10 cellular contexts compared by ENCODE assay signal in the genomic region with DNA sequence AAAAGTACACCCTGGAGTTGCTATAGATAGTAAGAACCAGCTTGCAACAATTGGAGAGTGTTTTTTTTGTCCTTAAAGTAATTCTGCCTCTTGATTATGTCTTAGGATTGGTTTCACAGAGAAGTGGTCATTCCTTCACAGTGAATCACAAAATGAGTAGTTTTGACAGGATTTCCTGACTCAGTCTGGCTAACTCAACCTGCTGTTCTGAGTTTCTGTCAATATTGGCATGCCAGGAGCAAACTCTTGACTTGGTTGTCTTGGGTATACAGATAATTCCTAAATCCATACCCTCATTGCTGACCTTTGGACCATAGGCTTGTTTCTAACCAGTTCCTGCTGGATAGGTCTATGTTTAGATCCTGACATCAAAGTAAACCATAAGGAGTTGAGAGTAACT. TPM values are rescaled to one million over a fixed set of nuclear protein-coding genes. Genes with fewer than 3 reads are reported as not detected.
A peak's percentile ranks its signal among the peaks of the same experiment; 100 is the strongest.
DNase-seq lines count a peak whose midpoint lies in the region; ATAC-seq, FAIRE-seq and TF ChIP-seq lines count a peak whose summit lies in the region.
"Had no signal": no experiment of that assay in that cellular context is flagged by ENCODE, and none has a peak within 500 bp of the region (broad histone marks: within the 10 kb centered on the region; RNA-seq: fewer than 3 reads in every experiment).

No MANE protein-coding gene starts in this region.

- H3K4me1 ChIP-seq in ACC112 (ENCODE audit: control insufficient read depth, insufficient read depth, low read length, unreplicated experiment): peaks cover 39% of the 10 kb centered on the region
- H3K4me1 ChIP-seq in mammary epithelial cell (ENCODE audit: insufficient read depth, low read length): peaks cover 52% of the 10 kb centered on the region
- H3K4me1 ChIP-seq in lung (ENCODE audit: control insufficient read depth in 2 of 2, insufficient read depth in 2 of 2, low read length in 2 of 2): peaks cover 2 to 8% of the 10 kb centered on the region in 2 donors
- H3K4me1 ChIP-seq: BLaER1 had no signal

- no peaks in the 10 kb centered on the region for H3K27me3 ChIP-seq in ACC112 (ENCODE audit: insufficient read depth, low read length)
- no peaks in the 10 kb centered on the region for H3K27me3 ChIP-seq in mammary epithelial cell (ENCODE audit: insufficient read depth, low read length)
- H3K27me3 ChIP-seq in lung (ENCODE audit: control insufficient read depth, insufficient read depth): no peaks in the 10 kb centered on the region
- H3K27me3 ChIP-seq: BLaER1 had no signal

- in situ Hi-C loops in mammary epithelial cell (cut with MboI; ENCODE audit: low sequenced_read_pairs in 2 of 2): no loop called here

- dilution Hi-C loops in mammary epithelial cell (cut with HindIII; ENCODE audit: low sequenced_read_pairs): no loop called here

- CTCF ChIA-PET in mammary epithelial cell (lab: Charles Lee; ENCODE audit: low non-redundant PET): no interaction called here

- ATAC-seq in lung (ENCODE audit: insufficient read depth, low FRiP score) (peak; percentile 67), HG02840 (IDR thresholded peaks at IDR 0.05; ENCODE audit: low FRiP score, unreplicated experiment) (no peak)

- no peaks in the 10 kb centered on the region for H4K20me1 ChIP-seq in mammary epithelial cell (ENCODE audit: insufficient read depth, low read length)
- H4K20me1 ChIP-seq: BLaER1 had no signal

- TSS peak; percentile 23 for BruUV-seq in mammary epithelial cell (replicated peaks; lab: Mats Ljungman, UMichigan)

- peak overlapping the region; percentile 71 for H3K9ac ChIP-seq in mammary epithelial cell (ENCODE audit: insufficient read depth, low read length)
- H3K9ac ChIP-seq: BLaER1 had no signal

- no peaks in the 10 kb centered on the region for H3K36me3 ChIP-seq in ACC112 (ENCODE audit: insufficient read depth, low read length)
- H3K36me3 ChIP-seq in mammary epithelial cell (ENCODE audit: insufficient read depth, low read length): no peaks in the 10 kb centered on the region
- no peaks in the 10 kb centered on the region for H3K36me3 ChIP-seq in lung (ENCODE audit: control insufficient read depth in 2 of 2, insufficient read depth in 2 of 2, low read length in 2 of 2)
- H3K36me3 ChIP-seq: BLaER1 had no signal

- intact Hi-C loops in mammary epithelial cell (cut with micrococcal nuclease): no loop called here

- H3K27ac ChIP-seq in ACC112 (ENCODE audit: low read depth, low read length) (peak overlapping the region; percentile 88), mammary epithelial cell (ENCODE audit: insufficient read depth, low read depth, low read length) (peak overlapping the region; percentile 98), lung (ENCODE audit: low read depth in 1 of 2, low read length in 1 of 2) (no peak overlapping the region)
- H3K27ac ChIP-seq: BLaER1 had no signal

- peak overlapping the region; percentile 79 for H3K4me2 ChIP-seq in mammary epithelial cell (ENCODE audit: insufficient read depth, low read depth, low read length)
- H3K4me2 ChIP-seq: BLaER1 had no signal

- H2AFZ ChIP-seq in ACC112 (ENCODE audit: low read length, unreplicated experiment): no peak overlapping the region
- H2AFZ ChIP-seq in mammary epithelial cell (ENCODE audit: low read depth, low read length): no peak overlapping the region

- DNase-seq in HTR-8/SVneo (ENCODE audit: insufficient read length, low spot score) (peak; percentile 32), mammary epithelial cell (peak; percentile 93), lung (ENCODE audit: low spot score) (no peak), NCI-H1092 treated with DMSO at 0.1 percent for 48 hours (lab: John Stamatoyannopoulos, UW) (no peak), NCI-H1694 treated with DMSO at 0.1 percent for 48 hours (lab: John Stamatoyannopoulos, UW) (no peak)
- no peak for DNase-seq in activated CD4-positive, alpha-beta T cell treated with anti-CD3 and anti-CD28 coated beads for 4 hours

- no peaks in the 10 kb centered on the region for H3K9me3 ChIP-seq in mammary epithelial cell (replicated peaks; ENCODE audit: insufficient read depth, low read length)
- H3K9me3 ChIP-seq in lung (ENCODE audit: control insufficient read depth in 2 of 2, insufficient read depth in 1 of 2, low read length in 1 of 2): no peaks in the 10 kb centered on the region
- H3K9me3 ChIP-seq: BLaER1 had no signal

- FAIRE-seq in HTR-8/SVneo (lab: Jason Lieb, UNC): peak; percentile 93
- FAIRE-seq: GM12892 had no signal

- H3K79me2 ChIP-seq in ACC112 (ENCODE audit: control insufficient read depth, insufficient read depth, low read length, unreplicated experiment): no peaks in the 10 kb centered on the region
- peaks cover 56% of the 10 kb centered on the region for H3K79me2 ChIP-seq in mammary epithelial cell (ENCODE audit: insufficient read depth, low read length)

- TF ChIP-seq CTCF in mammary epithelial cell (conservative IDR thresholded peaks at IDR 0.05 in 1 of 2, IDR thresholded peaks at IDR 0.05 in 1 of 2; ENCODE audit: extremely low read depth in 1 of 2, insufficient read depth in 1 of 2, low read depth in 1 of 2, low read length in 2 of 2) (no peak), lung (IDR thresholded peaks at IDR 0.05; ENCODE audit: control extremely low read depth, extremely low read depth) (no peak)

- H3K4me3 ChIP-seq in ACC112 (ENCODE audit: low read depth, low read length) (no peak overlapping the region), mammary epithelial cell (replicated peaks in 1 of 3; ENCODE audit: insufficient read depth in 1 of 3, low read depth in 2 of 3, low read length in 3 of 3) (peak overlapping the region in 1 of 3 experiments; percentile 7), lung (no peak overlapping the region)
- H3K4me3 ChIP-seq: BLaER1 had no signal

RNA-seq across cellular contexts. Expression of gene FHIP1A, which starts 9.4 kb away (rescaled TPM):
- total RNA-seq in mammary epithelial cell: 10 to 100 TPM; 33.0 to 38.5 TPM
- 14.3 TPM for polyA plus RNA-seq in mammary epithelial cell
- polyA minus RNA-seq in mammary epithelial cell: 49.6 TPM
- total RNA-seq in lung: 10 to 100 TPM; 21.8 to 27.1 TPM
- polyA plus RNA-seq in lung: 1 to 10 TPM; 1.5 to 2.2 TPM

Comparison
In these comparisons a context has a peak if more than half of its experiments do, and no peak if none do; other contexts are left out.
1. H3K27ac ChIP-seq: peak in ACC112 (single experiment) and mammary epithelial cell (single experiment); none in lung (0 of 2).
2. DNase-seq: peak in HTR-8/SVneo (single experiment) and mammary epithelial cell (single experiment); none in lung (single experiment), NCI-H1092 treated with DMSO at 0.1 percent for 48 hours (single experiment), activated CD4-positive, alpha-beta T cell treated with anti-CD3 and anti-CD28 coated beads for 4 hours (0 of 2) and NCI-H1694 treated with DMSO at 0.1 percent for 48 hours (single experiment).